Comparison of ENCODE assay signal across 12 cellular contexts in genomic region chr7:50552921-50553320, GRCh38. TPM values are rescaled to one million over a fixed set of nuclear protein-coding genes. Genes with fewer than 3 reads are reported as not detected.
A peak's percentile ranks its signal among the peaks of the same experiment; 100 is the strongest.
DNase-seq lines count a peak whose midpoint lies in the region; ATAC-seq, FAIRE-seq and TF ChIP-seq lines count a peak whose summit lies in the region.
"Had no signal": no experiment of that assay in that cellular context is flagged by ENCODE, and none has a peak within 500 bp of the region (broad histone marks: within the 10 kb centered on the region; RNA-seq: fewer than 3 reads in every experiment).

No MANE protein-coding gene starts in this region.

- H3K9me3 Mint-ChIP-seq in stimulated activated effector memory CD8-positive, alpha-beta T cell treated with anti-CD3 and anti-CD28 coated beads, Interleukin-12 subunit alpha, Interleukin-12 subunit beta, amount 100 ng/mL, for 72 hours = no peaks in the 10 kb centered on the region

- no peak overlapping the region for H3K9ac ChIP-seq in K562 (ENCODE audit: insufficient read depth in 1 of 2, low read depth in 2 of 2, low read length in 2 of 2)

- H2AFZ ChIP-seq in K562 (ENCODE audit: low read depth, low read length) = no peak overlapping the region

- CTCF ChIA-PET in K562 (lab: Yijun Ruan, JAX; ENCODE audit: low intra/inter-chr PET ratio) = no interaction called here

- intact Hi-C loops in K562 (cut with micrococcal nuclease) = no loop called here

- no peak overlapping the region for H3K27ac Mint-ChIP-seq in stimulated activated effector memory CD8-positive, alpha-beta T cell treated with anti-CD3 and anti-CD28 coated beads, Interleukin-12 subunit alpha, Interleukin-12 subunit beta, amount 100 ng/mL, for 72 hours
- H3K27ac Mint-ChIP-seq: activated naive CD8-positive, alpha-beta T cell had no signal

- no peak for TF ChIP-seq CTCF in K562 (IDR thresholded peaks at IDR 0.05 in 2 of 3, conservative IDR thresholded peaks at IDR 0.05 in 1 of 3; ENCODE audit: insufficient read depth in 2 of 3, low read depth in 1 of 3, low read length in 3 of 3)

- peaks cover 7% of the 10 kb centered on the region; the same call in 1 of the 2 replicates for H4K20me1 ChIP-seq in K562 (replicated peaks; ENCODE audit: control insufficient read depth, insufficient read depth, low read length)

- H3K4me1 ChIP-seq in K562 (replicated peaks in 1 of 2; ENCODE audit: control insufficient read depth in 2 of 2, insufficient read depth in 2 of 2, low read length in 2 of 2) = no peaks in the 10 kb centered on the region
- H3K4me1 ChIP-seq: psoas muscle had no signal

- no peak overlapping the region for H3K4me2 ChIP-seq in K562 (ENCODE audit: insufficient read depth, low read length)

- ATAC-seq in K562 (peak; percentile 72), left lobe of liver (peak; percentile 63), GM21825 (IDR thresholded peaks at IDR 0.05; ENCODE audit: unreplicated experiment) (no peak)
- no peak for ATAC-seq in stimulated activated effector memory CD8-positive, alpha-beta T cell treated with anti-CD3 and anti-CD28 coated beads, Interleukin-12 subunit alpha, Interleukin-12 subunit beta, amount 100 ng/mL, for 72 hours

- no peak for TF ChIP-seq EP300 in K562 (IDR thresholded peaks at IDR 0.05; ENCODE audit: low read length)

- H3K27ac ChIP-seq in K562 (ENCODE audit: extremely low read depth, low read depth, low read length) = no peak overlapping the region
- H3K27ac ChIP-seq: psoas muscle had no signal

- 0% methylated on average over 4 of the region's 4 CpGs for WGBS in K562 (ENCODE audit: insufficient coverage, low coverage, missing lambda C conversion rate)

- TF ChIP-seq POLR2A in K562 (conservative IDR thresholded peaks at IDR 0.05) = no peak

- H3K79me2 ChIP-seq in K562 (ENCODE audit: control insufficient read depth, insufficient read depth, low read length) = no peaks in the 10 kb centered on the region

- no peaks in the 10 kb centered on the region for H3K36me3 Mint-ChIP-seq in stimulated activated effector memory CD8-positive, alpha-beta T cell treated with anti-CD3 and anti-CD28 coated beads, Interleukin-12 subunit alpha, Interleukin-12 subunit beta, amount 100 ng/mL, for 72 hours
- H3K36me3 Mint-ChIP-seq: activated naive CD8-positive, alpha-beta T cell had no signal

- H3K4me1 Mint-ChIP-seq in stimulated activated effector memory CD8-positive, alpha-beta T cell treated with anti-CD3 and anti-CD28 coated beads, Interleukin-12 subunit alpha, Interleukin-12 subunit beta, amount 100 ng/mL, for 72 hours = no peaks in the 10 kb centered on the region

- peak; percentile 54 for DNase-seq in AG08396 (ENCODE audit: low spot score)
- DNase-seq in Kasumi-1 (lab: John Stamatoyannopoulos, UW) = peak; percentile 11 to 13
- DNase-seq in K562 (ENCODE audit: extremely low read depth in 1 of 4, low spot score in 3 of 4) = peak in 2 of 4 experiments; percentile 30 to 48
- no peak for DNase-seq in left lobe of liver (ENCODE audit: low spot score)
- DNase-seq in dedifferentiated amniotic fluid mesenchymal stem cell (ENCODE audit: extremely low spot score) = no peak
- DNase-seq in NOMO-1 treated with dmso at 0.1 percent for 144 hours (lab: John Stamatoyannopoulos, UW; ENCODE audit: unreplicated experiment) = no peak
- DNase-seq in stimulated activated effector memory CD8-positive, alpha-beta T cell treated with anti-CD3 and anti-CD28 coated beads, Interleukin-12 subunit alpha, Interleukin-12 subunit beta, amount 100 ng/mL, for 72 hours (ENCODE audit: low spot score in 2 of 2) = no peak
- DNase-seq: psoas muscle; stimulated activated naive CD4-positive, alpha-beta T cell; T1000 had no signal

- no peaks in the 10 kb centered on the region for H3K9me1 ChIP-seq in K562 (ENCODE audit: control insufficient read depth, insufficient read depth, low read length)

- H3K4me3 ChIP-seq in K562 = no peak overlapping the region
- H3K4me3 ChIP-seq: psoas muscle had no signal

- in situ Hi-C loops in K562 (cut with MboI) = no loop called here

- no TSS peak for BruUV-seq in K562 (replicated peaks; lab: Mats Ljungman, UMichigan)

- no peaks in the 10 kb centered on the region for H3K36me3 ChIP-seq in K562 (ENCODE audit: control insufficient read depth, insufficient read depth, low read length)

- TF ChIP-seq RAD21 in K562 (CRISPR knock-in tag; conservative IDR thresholded peaks at IDR 0.05 in 1 of 2, IDR thresholded peaks at IDR 0.05 in 1 of 2) = no peak

- POLR2A ChIA-PET in K562 (lab: Yijun Ruan, JAX) = no interaction called here

- H3K27me3 ChIP-seq in K562 (ENCODE audit: control insufficient read depth in 2 of 2, insufficient read depth in 2 of 2, low read length in 2 of 2) = peaks cover 22 to 42% of the 10 kb centered on the region in 2 experiments; a peak in 4 of 5 replicates

- no peaks in the 10 kb centered on the region for H3K9me3 ChIP-seq in K562 (replicated peaks; ENCODE audit: control insufficient read depth, insufficient read depth, low read depth, low read length)
- H3K9me3 ChIP-seq: psoas muscle had no signal

- no peak for FAIRE-seq in K562 (lab: Jason Lieb, UNC)

- no peak overlapping the region for H3K4me3 Mint-ChIP-seq in stimulated activated effector memory CD8-positive, alpha-beta T cell treated with anti-CD3 and anti-CD28 coated beads, Interleukin-12 subunit alpha, Interleukin-12 subunit beta, amount 100 ng/mL, for 72 hours
- H3K4me3 Mint-ChIP-seq: activated naive CD8-positive, alpha-beta T cell had no signal

TF ChIP-seq in K562, 482 proteins besides CTCF, POLR2A, EP300 and RAD21 (continues in another document):
- TF ChIP-seq HDAC2 (IDR thresholded peaks at IDR 0.05) (0 out of 2 replicates have a peak, but pooled peaks have one; percentile 27), MIER1 (IDR thresholded peaks at IDR 0.05; ENCODE audit: low read depth) (peak; percentile 95), CHAMP1 (IDR thresholded peaks at IDR 0.05) (peak; percentile 56; the same call in 1 of the 2 replicates), DNMT1 (IDR thresholded peaks at IDR 0.05) (no peak), RHOXF2B (CRISPR knock-in tag; conservative IDR thresholded peaks at IDR 0.05) (no peak), NR2C2 (CRISPR knock-in tag; IDR thresholded peaks at IDR 0.05) (0 out of 2 replicates have a peak, but pooled peaks have one; percentile 15), NR2C2 (tag; IDR thresholded peaks at IDR 0.05) (no peak)

RNA-seq across cellular contexts. Expression of gene DDC, which starts 12.3 kb away (rescaled TPM):
- total RNA-seq in K562 (2011; cell fraction: chromatin; rRNA removed; ENCODE audit: low replicate concordance) = not detected in 2 replicates
- total RNA-seq in K562 (2011; cell fraction: nucleolus; rRNA removed) = not detected in 2 replicates
- not detected in 2 replicates for total RNA-seq in K562 (2011; cell fraction: nucleoplasm; rRNA removed)
- total RNA-seq in K562 (2014; rRNA removed) (not detected in 2 replicates), K562 (2014; rRNA removed; fragmentation: Illumina TruSeq; extraction: Trizol) (not detected in 2 replicates), K562 (2015; rRNA removed; fragmentation: Illumina TruSeq; extraction: Trizol) (not detected in 2 replicates), K562 (2021) (not detected in 2 replicates), left lobe of liver (48.6 TPM)
- polyA plus RNA-seq in K562 (2011; rRNA removed) (not detected in 2 replicates), K562 (2014; fragmentation: Illumina TruSeq; extraction: Trizol) (not detected in 2 replicates), K562 (2014; fragmentation: Nextera tagmentation; extraction: Ambion mirVana) (not detected), K562 (2014; rRNA removed) (0.18 TPM in 1 of 2 replicates, not detected in the other)
- polyA plus RNA-seq in K562 (2011; cell fraction: cytosol; rRNA removed) = not detected in 2 replicates
- polyA plus RNA-seq in K562 (2011; cell fraction: nucleus; rRNA removed) = not detected in 2 replicates
- polyA plus RNA-seq in K562 (2012) = not detected in 2 replicates
- polyA minus RNA-seq in K562 (2011; rRNA and poly(A)+ RNA removed) = not detected in 2 replicates
- polyA minus RNA-seq in K562 (2011; cell fraction: cytosol; rRNA and poly(A)+ RNA removed) = not detected in 2 replicates
- polyA minus RNA-seq in K562 (2011; cell fraction: nucleus; rRNA and poly(A)+ RNA removed) = not detected in 2 replicates

Comparison
In these comparisons a context has a peak if more than half of its experiments do, and no peak if none do; other contexts are left out.
1. DNase-seq: peak in AG08396 (single experiment) and Kasumi-1 (2 of 2); none in left lobe of liver (single experiment), dedifferentiated amniotic fluid mesenchymal stem cell (single experiment), NOMO-1 treated with dmso at 0.1 percent for 144 hours (single experiment) and stimulated activated effector memory CD8-positive, alpha-beta T cell treated with anti-CD3 and anti-CD28 coated beads, Interleukin-12 subunit alpha, Interleukin-12 subunit beta, amount 100 ng/mL, for 72 hours (0 of 2).
2. ATAC-seq: peak in K562 (single experiment) and left lobe of liver (single experiment); none in stimulated activated effector memory CD8-positive, alpha-beta T cell treated with anti-CD3 and anti-CD28 coated beads, Interleukin-12 subunit alpha, Interleukin-12 subunit beta, amount 100 ng/mL, for 72 hours (single experiment) and GM21825 (single experiment).
3. RNA of gene DDC, which starts 12.3 kb away (total RNA-seq): 48.6 TPM in left lobe of liver (single experiment); not detected in K562; every median in the first group is over 10 times any median in the second.